Comparison of ENCODE assay signal across 1 cellular context in the genomic region with DNA sequence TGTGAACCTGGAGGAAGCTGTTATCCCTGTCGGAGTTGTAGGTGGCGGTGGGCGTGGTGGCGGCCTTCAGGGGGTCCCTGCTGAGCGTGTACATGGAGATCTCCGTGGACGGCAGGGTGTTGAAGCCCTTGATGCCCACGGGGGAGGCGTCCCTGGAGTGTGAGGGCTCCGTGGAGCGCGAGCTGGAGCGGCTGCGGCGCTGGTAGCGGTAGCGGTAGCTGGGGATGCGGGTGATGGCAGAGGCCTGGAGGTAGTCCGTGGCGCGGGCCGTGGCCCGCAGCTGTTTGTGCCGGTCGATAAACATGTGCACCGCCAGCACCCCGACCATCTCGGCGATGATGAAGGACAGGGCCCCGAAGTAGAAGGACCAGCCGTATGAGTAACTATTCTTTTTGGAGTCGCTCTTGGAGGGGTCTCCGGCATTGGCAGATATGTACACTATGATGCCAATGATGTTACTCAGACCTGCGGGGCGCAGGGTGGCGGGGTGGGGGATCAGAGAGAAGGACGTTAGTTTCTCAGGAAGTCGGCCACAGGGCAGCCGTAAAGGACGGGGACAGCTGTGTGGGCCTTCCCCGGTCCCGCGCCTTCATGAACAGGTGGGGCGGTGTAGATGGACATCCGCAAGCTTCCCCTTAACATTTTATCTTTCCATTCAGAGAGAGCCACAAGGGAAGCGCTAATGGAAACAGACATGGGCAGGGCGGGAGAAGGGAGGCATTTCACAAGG.
A peak's percentile ranks its signal among the peaks of the same experiment; 100 is the strongest.
TF ChIP-seq lines count a peak whose summit lies in the region.

No MANE protein-coding gene starts in this region.

TF ChIP-seq in endothelial cell of umbilical vein, 7 proteins besides CTCF, POLR2A, EP300 and RAD21:
- TF ChIP-seq POLR2AphosphoS5 (IDR thresholded peaks at IDR 0.05; ENCODE audit: insufficient read depth, low read depth, low read length) (no peak), EZH2 (IDR thresholded peaks at IDR 0.05; ENCODE audit: borderline replicate concordance, low read depth, low read length, severe bottlenecking) (peak; percentile 38)
- TF ChIP-seq, protein P1, sequence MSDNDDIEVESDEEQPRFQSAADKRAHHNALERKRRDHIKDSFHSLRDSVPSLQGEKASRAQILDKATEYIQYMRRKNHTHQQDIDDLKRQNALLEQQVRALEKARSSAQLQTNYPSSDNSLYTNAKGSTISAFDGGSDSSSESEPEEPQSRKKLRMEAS (IDR thresholded peaks at IDR 0.05; ENCODE audit: insufficient read depth, insufficient read length) = no peak
TF ChIP-seq in endothelial cell of umbilical vein: peak in this region for 1.
